In the genomic region with DNA sequence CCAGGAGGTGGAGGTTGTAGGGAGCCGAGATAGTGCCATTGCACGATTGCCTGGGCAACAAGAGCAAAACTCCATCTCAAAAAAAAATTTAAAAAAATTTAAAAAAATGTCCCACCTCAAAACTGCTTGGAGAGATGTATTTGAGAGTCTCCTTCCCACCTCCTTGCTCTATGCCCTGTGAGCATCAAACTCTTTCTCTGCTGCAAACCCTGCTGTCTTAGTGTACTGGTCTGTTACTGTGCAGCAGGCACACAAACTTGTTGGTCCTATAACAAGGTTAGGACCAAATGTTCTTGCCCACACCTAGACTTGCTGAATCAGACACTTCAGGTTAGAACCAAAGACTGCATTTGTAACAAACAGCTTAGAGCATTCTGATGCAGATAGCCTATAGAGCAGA, we compare ENCODE assay signal across 20 cellular contexts.
DNase-seq lines count a peak whose midpoint lies in the region; ATAC-seq, FAIRE-seq and TF ChIP-seq lines count a peak whose summit lies in the region.
"Had no signal": no experiment of that assay in that cellular context is flagged by ENCODE, and none has a peak within 500 bp of the region (broad histone marks: within the 10 kb centered on the region; RNA-seq: fewer than 3 reads in every experiment).

No MANE protein-coding gene starts in this region.

- intact Hi-C loops in HCT116 (cut with micrococcal nuclease) (loop anchor here (5.0 kb wide), 1 partner anchor 98 kb away; no protein-coding TSS in a partner anchor), PC-3 (cut with micrococcal nuclease) (loop anchor here (2.0 kb wide), 1 partner anchor 24 kb away; no protein-coding TSS in a partner anchor), spleen (cut with DNase I; ENCODE audit: low total_unique reads) (no loop called here)

- H3K4me2 ChIP-seq in HCT116 (ENCODE audit: low read length) (peak overlapping the region; percentile 65), PC-3 (ENCODE audit: low read length) (no peak overlapping the region)

- TF ChIP-seq POLR2A in HCT116 (IDR thresholded peaks at IDR 0.05; ENCODE audit: borderline replicate concordance, extremely low read depth, insufficient read depth, insufficient read length) (no peak), erythroblast (IDR thresholded peaks at IDR 0.05; ENCODE audit: low read length) (no peak), spleen (IDR thresholded peaks at IDR 0.05) (no peak)

- H3K27ac ChIP-seq in HCT116 (ENCODE audit: low read depth, low read length) (peak overlapping the region; percentile 64; the same call in 1 of the 2 replicates), PC-3 (ENCODE audit: low read length) (peak overlapping the region; percentile 77), epithelial cell of prostate (peak overlapping the region; percentile 24), spleen (no peak overlapping the region)
- H3K27ac ChIP-seq: Peyer's patch had no signal

- H3K27me3 ChIP-seq in HCT116 (ENCODE audit: insufficient read depth, low read length) (no peaks in the 10 kb centered on the region), PC-3 (ENCODE audit: low read length) (no peaks in the 10 kb centered on the region), spleen (replicated peaks in 1 of 7) (no peaks in the 10 kb centered on the region)
- H3K27me3 ChIP-seq: Peyer's patch had no signal

- H2AFZ ChIP-seq in HCT116 (ENCODE audit: low read depth, low read length, poor library complexity, severe bottlenecking) (no peak overlapping the region), PC-3 (ENCODE audit: low read length) (no peak overlapping the region)

- POLR2A ChIA-PET in HCT116 (lab: Charles Lee) = interaction anchor here (0.6 to 1.4 kb wide), 2 partner anchors 9 to 109 kb away, joined by 3 read pairs; no protein-coding TSS in a partner anchor
- POLR2A ChIA-PET in PC-3 (lab: Charles Lee; ENCODE audit: unreplicated experiment) = no interaction called here

- H3K4me1 ChIP-seq in HCT116 (ENCODE audit: control insufficient read depth in 1 of 2, insufficient read depth in 2 of 2, low read length in 2 of 2) = peaks cover 41 to 74% of the 10 kb centered on the region in 2 experiments
- peaks cover 57% of the 10 kb centered on the region for H3K4me1 ChIP-seq in PC-3 (ENCODE audit: insufficient read depth, low read length)
- no peaks in the 10 kb centered on the region for H3K4me1 ChIP-seq in spleen

- no peak for TF ChIP-seq CTCF in HCT116 (IDR thresholded peaks at IDR 0.05 in 2 of 3, conservative IDR thresholded peaks at IDR 0.05 in 1 of 3; ENCODE audit: borderline replicate concordance in 1 of 3, insufficient read depth in 1 of 3, low read depth in 2 of 3, low read length in 2 of 3)
- no peak for TF ChIP-seq CTCF in PC-3 (conservative IDR thresholded peaks at IDR 0.05; ENCODE audit: low read depth, low read length)
- TF ChIP-seq CTCF in spleen (IDR thresholded peaks at IDR 0.05 in 8 of 11, conservative IDR thresholded peaks at IDR 0.05 in 3 of 11) = no peak

- H3K9me3 ChIP-seq in HCT116 (ENCODE audit: control insufficient read depth in 1 of 2, insufficient read depth in 1 of 2, low read depth in 1 of 2, low read length in 2 of 2) (0 out of 4 replicates have a peak, but pooled peaks cover 0 to 3% of the 10 kb centered on the region in 2 experiments), PC-3 (ENCODE audit: low read length) (0 out of 2 replicates have a peak, but pooled peaks cover 3% of the 10 kb centered on the region), spleen (peaks cover 0 to 8% (median 0%) of the 10 kb centered on the region in 8 donors)

- no TSS peak for BruUV-seq in HCT116 (replicated peaks; lab: Mats Ljungman, UMichigan)
- BruUV-seq in PC-3 (replicated peaks; lab: Mats Ljungman, UMichigan) = no TSS peak

- DNase-seq in HCT116 (ENCODE audit: low read depth, low spot score) = no peak
- DNase-seq in PC-3 = no peak
- no peak for DNase-seq in epithelial cell of prostate (ENCODE audit: low read depth, low spot score)
- no peak for DNase-seq in urothelium cell line (ENCODE audit: low spot score)
- DNase-seq in erythroblast (lab: John Stamatoyannopoulos, UW) = no peak
- no peak for DNase-seq in spleen
- DNase-seq in NOMO-1 treated with dmso at 0.1 percent for 144 hours (lab: John Stamatoyannopoulos, UW; ENCODE audit: unreplicated experiment) = no peak
- DNase-seq: CD4-positive, alpha-beta memory T cell; DMS79; MM.1S; NCI-H1092 treated with DMSO at 0.1 percent for 48 hours; NCI-H1694; NCI-H2107; NCI-H2227 treated with DMSO at 0.1 percent for 48 hours; NCI-H524; SHP77 had no signal

- H4K20me1 ChIP-seq in HCT116 (ENCODE audit: insufficient read depth) (no peaks in the 10 kb centered on the region), PC-3 (ENCODE audit: low read length) (no peaks in the 10 kb centered on the region)

- peak; percentile 90 for FAIRE-seq in urothelium cell line (lab: Jason Lieb, UNC)
- FAIRE-seq: D721Med, HepG2 had no signal

- no peak for ATAC-seq in HCT116
- ATAC-seq in PC-3 = no peak
- ATAC-seq: SK-N-SH treated with all-trans-retinoic acid at 6 μM for 48 hours had no signal

- RAD21 ChIA-PET in HCT116 (lab: Charles Lee; ENCODE audit: low non-redundant PET in 1 of 2, low total read pairs in 2 of 2, uncharacterized antibody in 2 of 2, unreplicated experiment in 2 of 2) = no interaction called here

- no peaks in the 10 kb centered on the region for H3K79me2 ChIP-seq in HCT116 (ENCODE audit: insufficient read depth, low read length)
- H3K79me2 ChIP-seq in PC-3 (ENCODE audit: low read length) = 0 out of 2 replicates have a peak, but pooled peaks cover 9% of the 10 kb centered on the region

- CTCF ChIA-PET in HCT116 (lab: Charles Lee) = no interaction called here
- CTCF ChIA-PET in PC-3 (lab: Charles Lee) = no interaction called here

- no peaks in the 10 kb centered on the region for H3F3A ChIP-seq in PC-3 (ENCODE audit: low read length, unreplicated experiment)

- H3K9ac ChIP-seq in HCT116 (ENCODE audit: low read length) (no peak overlapping the region), PC-3 (ENCODE audit: low read length) (0 out of 2 replicates have a peak overlapping the region, but pooled peaks have one; percentile 8)

- H3K9me2 ChIP-seq in HCT116 (ENCODE audit: insufficient read depth) (no peaks in the 10 kb centered on the region), PC-3 (replicated peaks; ENCODE audit: low read length) (no peaks in the 10 kb centered on the region)

- 92 to 100% (median 93%) methylated on average over 2 of the region's 2 CpGs for WGBS in spleen, 5 donors

- no peak for TF ChIP-seq RAD21 in HCT116 (IDR thresholded peaks at IDR 0.05; ENCODE audit: low read depth)

- H3K36me3 ChIP-seq in HCT116 (ENCODE audit: control insufficient read depth in 1 of 2, insufficient read depth in 2 of 2, low read length in 2 of 2) (no peaks in the 10 kb centered on the region), PC-3 (ENCODE audit: low read depth, low read length) (peaks cover 4% of the 10 kb centered on the region; the same call in 1 of the 2 replicates), spleen (no peaks in the 10 kb centered on the region)
- H3K36me3 ChIP-seq: Peyer's patch had no signal

- no peak overlapping the region for H3K4me3 ChIP-seq in HCT116 (replicated peaks in 1 of 2; ENCODE audit: low read depth in 1 of 2, low read length in 2 of 2)
- H3K4me3 ChIP-seq in PC-3 (ENCODE audit: low read length) = no peak overlapping the region
- no peak overlapping the region for H3K4me3 ChIP-seq in spleen
- H3K4me3 ChIP-seq: Peyer's patch had no signal

TF ChIP-seq in HCT116, 20 proteins besides CTCF, POLR2A, EP300 and RAD21:
- peak; percentile 95 for TF ChIP-seq CBX3 (IDR thresholded peaks at IDR 0.05; ENCODE audit: low read depth)
- no peak for TF ChIP-seq SRF (IDR thresholded peaks at IDR 0.05; ENCODE audit: low read depth)
TF ChIP-seq in HCT116: peak in this region for 1.

Comparison
In these comparisons a context has a peak if more than half of its experiments do, and no peak if none do; other contexts are left out.
1. H3K27ac ChIP-seq: peak in HCT116 (single experiment), PC-3 (single experiment) and epithelial cell of prostate (single experiment); none in spleen (0 of 8).